In genomic region chr10:33293531-33294170, GRCh38 we compare ENCODE assay signal across 15 cellular contexts. TPM values are rescaled to one million over a fixed set of nuclear protein-coding genes. Genes with fewer than 3 reads are reported as not detected.
DNase-seq lines count a peak whose midpoint lies in the region; ATAC-seq and TF ChIP-seq lines count a peak whose summit lies in the region.
"Had no signal": no experiment of that assay in that cellular context is flagged by ENCODE, and none has a peak within 500 bp of the region (broad histone marks: within the 10 kb centered on the region; RNA-seq: fewer than 3 reads in every experiment).

No MANE protein-coding gene starts in this region.

- TF ChIP-seq POLR2A in sigmoid colon (IDR thresholded peaks at IDR 0.05), result no peak

- H3K27ac Mint-ChIP-seq in HFFc6, result peak overlapping the region; percentile 63
- peak overlapping the region; percentile 91 for H3K27ac Mint-ChIP-seq in chondrocyte (ENCODE audit: unreplicated experiment)
- no peak overlapping the region for H3K27ac Mint-ChIP-seq in activated CD8-positive, alpha-beta T cell treated with anti-CD3 and anti-CD28 coated beads, Interleukin-2, amount 10 ng/mL, durations not matched to agents 7 days and 5 days

- TF ChIP-seq CTCF in AG10803 (conservative IDR thresholded peaks at IDR 0.05; ENCODE audit: low read length), result no peak
- no peak for TF ChIP-seq CTCF in HFFc6 (IDR thresholded peaks at IDR 0.05)
- no peak for TF ChIP-seq CTCF in chondrocyte (IDR thresholded peaks at IDR 0.05)
- TF ChIP-seq CTCF in sigmoid colon (IDR thresholded peaks at IDR 0.05), result no peak

- no peak overlapping the region for H3K4me3 ChIP-seq in AG10803 (ENCODE audit: low read length)
- H3K4me3 ChIP-seq in sigmoid colon, result no peak overlapping the region
- H3K4me3 ChIP-seq: SK-N-MC had no signal

- peaks cover 75% of the 10 kb centered on the region for H3K4me1 Mint-ChIP-seq in HFFc6 (ENCODE audit: low read depth)
- H3K4me1 Mint-ChIP-seq in chondrocyte (ENCODE audit: low read depth), result peaks cover 80% of the 10 kb centered on the region
- no peaks in the 10 kb centered on the region for H3K4me1 Mint-ChIP-seq in activated CD8-positive, alpha-beta T cell treated with anti-CD3 and anti-CD28 coated beads, Interleukin-2, amount 10 ng/mL, durations not matched to agents 7 days and 5 days (ENCODE audit: low read depth)

- 92 to 95% methylated on average over 14 of the region's 14 CpGs for WGBS in sigmoid colon, 2 donors

- POLR2A ChIA-PET in activated CD8-positive, alpha-beta T cell treated with anti-CD3 and anti-CD28 coated beads, Interleukin-2, amount 10 ng/mL, durations not matched to agents 7 days and 5 days (lab: Charles Lee), result no interaction called here

- DNase-seq in AG10803 (ENCODE audit: low read depth), result peak; percentile 41
- DNase-seq in HFFc6, result no peak
- no peak for DNase-seq in chondrocyte (ENCODE audit: low spot score)
- no peak for DNase-seq in sigmoid colon
- DNase-seq in SW480 (ENCODE audit: low spot score), result no peak
- no peak for DNase-seq in activated CD8-positive, alpha-beta T cell treated with anti-CD3 and anti-CD28 coated beads, Interleukin-2, amount 10 ng/mL, durations not matched to agents 7 days and 5 days
- DNase-seq: C1 segment of cervical spinal cord, HCEC 1CT, NCI-H1436 treated with DMSO at 0.1 percent for 48 hours, NCI-H2081, NCI-H2227 treated with DMSO at 0.1 percent for 48 hours, NCI-H526, OCI-M1 had no signal

- H3K36me3 ChIP-seq in sigmoid colon, result no peaks in the 10 kb centered on the region

- CTCF ChIA-PET in activated CD8-positive, alpha-beta T cell treated with anti-CD3 and anti-CD28 coated beads, Interleukin-2, amount 10 ng/mL, durations not matched to agents 7 days and 5 days (lab: Charles Lee), result no interaction called here

- H3K9me3 ChIP-seq in sigmoid colon, result no peaks in the 10 kb centered on the region

- H3K4me3 Mint-ChIP-seq in HFFc6 (no peak overlapping the region), chondrocyte (ENCODE audit: unreplicated experiment) (no peak overlapping the region)
- no peak overlapping the region for H3K4me3 Mint-ChIP-seq in activated CD8-positive, alpha-beta T cell treated with anti-CD3 and anti-CD28 coated beads, Interleukin-2, amount 10 ng/mL, durations not matched to agents 7 days and 5 days

- H3K36me3 Mint-ChIP-seq in HFFc6 (ENCODE audit: low read depth) (peaks cover 45% of the 10 kb centered on the region), chondrocyte (ENCODE audit: low read depth) (no peaks in the 10 kb centered on the region)
- no peaks in the 10 kb centered on the region for H3K36me3 Mint-ChIP-seq in activated CD8-positive, alpha-beta T cell treated with anti-CD3 and anti-CD28 coated beads, Interleukin-2, amount 10 ng/mL, durations not matched to agents 7 days and 5 days (ENCODE audit: low read depth)

- ATAC-seq in activated CD8-positive, alpha-beta T cell treated with anti-CD3 and anti-CD28 coated beads, Interleukin-2, amount 10 ng/mL, durations not matched to agents 7 days and 5 days, result no peak
- ATAC-seq in GM18867 (IDR thresholded peaks at IDR 0.05; ENCODE audit: unreplicated experiment), result no peak

- TF ChIP-seq EP300 in sigmoid colon (IDR thresholded peaks at IDR 0.05), result no peak

- H3K4me1 ChIP-seq in sigmoid colon, result peaks cover 0 to 33% (median 31%) of the 10 kb centered on the region in 4 donors

- intact Hi-C loops in sigmoid colon (cut with DNase I), result no loop called here

- H3K27ac ChIP-seq in sigmoid colon, result peak overlapping the region in 3 of 4 donors; percentile 9 to 72 (median 70)
- H3K27ac ChIP-seq: SK-N-MC had no signal

- H3K27me3 ChIP-seq in sigmoid colon, result no peaks in the 10 kb centered on the region

- peaks cover 2% of the 10 kb centered on the region for H3K27me3 Mint-ChIP-seq in HFFc6 (ENCODE audit: insufficient read depth)
- no peaks in the 10 kb centered on the region for H3K27me3 Mint-ChIP-seq in chondrocyte (ENCODE audit: low read depth)
- no peaks in the 10 kb centered on the region for H3K27me3 Mint-ChIP-seq in activated CD8-positive, alpha-beta T cell treated with anti-CD3 and anti-CD28 coated beads, Interleukin-2, amount 10 ng/mL, durations not matched to agents 7 days and 5 days (ENCODE audit: low read depth)

- no peaks in the 10 kb centered on the region for H3K9me3 Mint-ChIP-seq in HFFc6
- H3K9me3 Mint-ChIP-seq in chondrocyte (ENCODE audit: low read depth), result no peaks in the 10 kb centered on the region
- H3K9me3 Mint-ChIP-seq in activated CD8-positive, alpha-beta T cell treated with anti-CD3 and anti-CD28 coated beads, Interleukin-2, amount 10 ng/mL, durations not matched to agents 7 days and 5 days (ENCODE audit: insufficient read depth), result no peaks in the 10 kb centered on the region

RNA-seq across cellular contexts. Expression of gene NRP1, which starts 40.8 kb away (rescaled TPM):
- total RNA-seq in HFFc6 (2021; fragmentation: NEBNext Ultra II Directional; extraction: Animal tissue kit (Norgen Biotek cat#: 25700)), result 100 to 1,000 TPM; 136 to 164 (median 147) TPM
- total RNA-seq in chondrocyte (111 to 126 TPM (median 122 TPM) in 3 replicates), sigmoid colon (10 to 100 TPM; 44.1 to 52.4 (median 46.9) TPM)
- 10 to 100 TPM in 2 of 3 donors, 1 to 10 TPM in 1; 3.6 to 24.0 (median 18.3) TPM for polyA plus RNA-seq in sigmoid colon
- under 1 TPM; 0.11 to 0.23 TPM for total RNA-seq in activated CD8-positive, alpha-beta T cell treated with anti-CD3 and anti-CD28 coated beads, Interleukin-2, amount 10 ng/mL, durations not matched to agents 7 days and 5 days

Comparison
In these comparisons a context has a peak if more than half of its experiments do, and no peak if none do; other contexts are left out.
1. RNA of gene NRP1, which starts 40.8 kb away (total RNA-seq): 136 to 164 TPM in HFFc6, 111 to 126 TPM in chondrocyte and 44.1 to 52.4 TPM in sigmoid colon; 0.11 to 0.23 TPM in activated CD8-positive, alpha-beta T cell treated with anti-CD3 and anti-CD28 coated beads, Interleukin-2, amount 10 ng/mL, durations not matched to agents 7 days and 5 days; every median in the first group is over 10 times any median in the second.